8 cellular contexts compared by ENCODE assay signal in genomic region chr12:106919910-106920544, GRCh38. TPM values are rescaled to one million over a fixed set of nuclear protein-coding genes. Genes with fewer than 3 reads are reported as not detected.
DNase-seq lines count a peak whose midpoint lies in the region; ATAC-seq, FAIRE-seq and TF ChIP-seq lines count a peak whose summit lies in the region.

No MANE protein-coding gene starts in this region.

- TF ChIP-seq CTCF in A549 (IDR thresholded peaks at IDR 0.05) (peak; percentile 91), thyroid gland (IDR thresholded peaks at IDR 0.05) (peak; percentile 69 to 88 (median 76))

- WGBS in A549 (ENCODE audit: missing lambda C conversion rate): 25% methylated on average over 4 of the region's 4 CpGs
- WGBS in thyroid gland, 2 donors: 42 to 45% methylated on average over 4 of the region's 4 CpGs

- intact Hi-C loops in thyroid gland (cut with DNase I): loop anchor here (5.0 kb wide), 1 partner anchor 533 kb away; no protein-coding TSS in a partner anchor

- H3K4me1 ChIP-seq in A549 (no peaks in the 10 kb centered on the region), thyroid gland (no peaks in the 10 kb centered on the region)

- in situ Hi-C loops in G401 (cut with HindIII; ENCODE audit: low sequenced_read_pairs): no loop called here

- H3K36me3 ChIP-seq in thyroid gland: no peaks in the 10 kb centered on the region

- peak; percentile 51 for FAIRE-seq in A549 (lab: Jason Lieb, UNC)

- ATAC-seq in A549: peak; percentile 44 to 74; a peak in 3 of 6 replicates
- no peak for ATAC-seq in HG03460 (IDR thresholded peaks at IDR 0.05; ENCODE audit: unreplicated experiment)

- TF ChIP-seq RAD21 in A549 (conservative IDR thresholded peaks at IDR 0.05 in 1 of 2, IDR thresholded peaks at IDR 0.05 in 1 of 2): peak; percentile 86 to 89

- peaks cover 8 to 10% of the 10 kb centered on the region in 2 donors for H3K4me1 Mint-ChIP-seq in immature natural killer cell

- H3K27ac Mint-ChIP-seq in immature natural killer cell: no peak overlapping the region

- no peaks in the 10 kb centered on the region for H3K27me3 ChIP-seq in thyroid gland

- no peaks in the 10 kb centered on the region for H3K9me3 ChIP-seq in A549
- H3K9me3 ChIP-seq in thyroid gland: no peaks in the 10 kb centered on the region

- H3K27ac ChIP-seq in A549 (no peak overlapping the region), thyroid gland (no peak overlapping the region)

- peak; percentile 55 to 59 for DNase-seq in A549 (ENCODE audit: low read depth in 1 of 2, low spot score in 1 of 2)
- DNase-seq in G401 (ENCODE audit: low spot score): peak; percentile 69
- DNase-seq in NCI-H2196 treated with DMSO at 0.1 percent for 48 hours (lab: John Stamatoyannopoulos, UW; ENCODE audit: unreplicated experiment): peak; percentile 11
- DNase-seq in astrocyte of the hippocampus (ENCODE audit: low read depth, low spot score): peak; percentile 70
- peak; percentile 29 to 46 (median 32) for DNase-seq in immature natural killer cell
- no peak for DNase-seq in thyroid gland
- no peak for DNase-seq in stimulated activated CD4-positive, alpha-beta T cell treated with anti-CD3 and anti-CD28 coated beads, Interleukin-2, amount 100 ng/mL, for 48 hours

- TF ChIP-seq EP300 in A549 (IDR thresholded peaks at IDR 0.05): no peak

- peaks cover 3 to 10% (median 3%) of the 10 kb centered on the region in 3 donors for H3K27me3 Mint-ChIP-seq in immature natural killer cell (ENCODE audit: low read depth in 3 of 3)

- H3K4me2 ChIP-seq in A549: no peak overlapping the region

- H3K36me3 Mint-ChIP-seq in immature natural killer cell: no peaks in the 10 kb centered on the region

- TF ChIP-seq POLR2A in A549 (IDR thresholded peaks at IDR 0.05; ENCODE audit: low read length) (no peak), thyroid gland (IDR thresholded peaks at IDR 0.05) (no peak)

- POLR2A ChIA-PET in A549 (lab: Yijun Ruan, JAX): interaction anchor here (0.6 kb wide), 1 partner anchor 145 kb away, joined by 3 read pairs; the partner anchor contains the start of gene RIC8B

- CTCF ChIA-PET in A549 (lab: Yijun Ruan, JAX): interaction anchor here (0.6 to 3.9 kb wide), 47 partner anchors 8 to 1786 kb away, joined by 3 to 49 read pairs (median 4); partner anchors contain the start of genes POLR3B and TMEM263

- H3K4me3 Mint-ChIP-seq in immature natural killer cell: no peak overlapping the region

- H3K4me3 ChIP-seq in A549: no peak overlapping the region
- H3K4me3 ChIP-seq in thyroid gland (replicated peaks in 1 of 3): no peak overlapping the region

- no peaks in the 10 kb centered on the region for H3K9me3 Mint-ChIP-seq in immature natural killer cell

TF ChIP-seq in A549, 52 proteins besides CTCF, POLR2A, EP300 and RAD21:
- TF ChIP-seq SMC3 (IDR thresholded peaks at IDR 0.05) (peak; percentile 76), ATOH8 (CRISPR knock-in tag; IDR thresholded peaks at IDR 0.05; ENCODE audit: low read depth) (no peak)
TF ChIP-seq in A549: peak in this region for 1.

RNA-seq across cellular contexts. Expression of gene TMEM263, which starts 35.7 kb away (rescaled TPM):
- 35.9 and 45.6 TPM in 2 replicates for polyA plus RNA-seq in A549 (2011; rRNA removed)
- 7.7 and 10.6 TPM in 2 replicates for polyA plus RNA-seq in A549 (2012; cell fraction: cytosol; rRNA removed)
- polyA plus RNA-seq in A549 (2012; cell fraction: nucleus; rRNA removed): 5.6 and 5.9 TPM in 2 replicates
- 31.9 to 33.7 TPM (median 33.4 TPM) in 3 replicates for polyA plus RNA-seq in A549 (2017; fragmentation: RNase III; extraction: RNeasy Plus Mini Kit Qiagen cat#74134 plus additional on column Dnase treatment)
- polyA minus RNA-seq in A549 (2011; rRNA and poly(A)+ RNA removed): 25.8 and 31.7 TPM in 2 replicates
- total RNA-seq in G401 (2014; rRNA removed; shearing (Covaris generic)): 32.0 and 51.7 TPM in 2 replicates
- polyA plus RNA-seq in immature natural killer cell: 10 to 100 TPM; 30.2 to 33.5 (median 31.0) TPM
- total RNA-seq in thyroid gland: 10 to 100 TPM; 74.3 to 91.0 (median 81.9) TPM

Comparison
In these comparisons a context has a peak if more than half of its experiments do, and no peak if none do; other contexts are left out.
1. DNase-seq: peak in A549 (2 of 2), G401 (single experiment), NCI-H2196 treated with DMSO at 0.1 percent for 48 hours (single experiment), astrocyte of the hippocampus (single experiment) and immature natural killer cell (3 of 3); none in thyroid gland (0 of 2) and stimulated activated CD4-positive, alpha-beta T cell treated with anti-CD3 and anti-CD28 coated beads, Interleukin-2, amount 100 ng/mL, for 48 hours (0 of 2).